ENCODE assay signal across 9 cellular contexts in the genomic region with DNA sequence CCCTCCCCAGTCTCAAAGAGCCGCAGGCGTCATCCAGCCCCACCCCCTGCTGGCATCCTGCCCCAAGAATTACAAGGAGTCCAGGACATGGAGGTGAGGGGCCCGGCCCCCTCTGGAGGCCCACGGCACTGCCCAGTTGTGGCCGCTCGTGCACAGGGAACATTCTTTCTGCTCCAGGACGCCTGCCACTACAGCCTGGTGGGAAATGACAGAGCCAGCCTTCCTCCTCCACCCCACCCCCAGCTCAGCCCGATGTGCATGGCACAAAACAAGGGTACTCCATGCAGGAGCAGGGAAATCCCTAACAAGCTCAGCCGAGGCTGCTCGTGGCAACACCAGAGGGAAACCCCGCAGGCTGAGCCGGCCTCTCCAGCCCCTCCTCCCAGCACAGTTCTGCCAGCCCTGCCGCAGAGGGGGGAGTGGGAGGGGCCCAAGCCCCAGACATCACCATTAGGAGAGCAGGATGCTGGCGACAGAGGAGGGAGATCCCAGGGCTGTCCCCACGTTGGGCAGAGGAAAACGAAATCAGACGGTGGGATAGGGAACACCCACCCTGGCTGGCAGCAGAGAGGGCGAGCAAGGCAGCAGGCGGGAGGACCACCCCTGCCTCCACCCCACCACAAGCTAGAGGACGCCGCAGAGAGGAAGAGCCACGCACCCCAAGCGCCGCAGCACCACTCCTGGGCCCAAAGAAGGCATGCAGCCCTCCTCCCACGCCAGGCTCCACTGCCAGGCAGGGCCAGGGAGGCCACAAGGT. TPM values are rescaled to one million over a fixed set of nuclear protein-coding genes. Genes with fewer than 3 reads are reported as not detected.
DNase-seq lines count a peak whose midpoint lies in the region; ATAC-seq and TF ChIP-seq lines count a peak whose summit lies in the region.
"Had no signal": no experiment of that assay in that cellular context is flagged by ENCODE, and none has a peak within 500 bp of the region (broad histone marks: within the 10 kb centered on the region; RNA-seq: fewer than 3 reads in every experiment).

No MANE protein-coding gene starts in this region.

- H3K36me3 Mint-ChIP-seq in activated naive CD8-positive, alpha-beta T cell treated with anti-CD3 and anti-CD28 coated beads for 36 hours, result peaks cover 23% of the 10 kb centered on the region
- no peaks in the 10 kb centered on the region for H3K36me3 Mint-ChIP-seq in neural crest cell (ENCODE audit: low read depth)

- DNase-seq in NCI-H2081 treated with DMSO at 0.1 percent for 48 hours (lab: John Stamatoyannopoulos, UW), result peak; percentile 62
- peak; percentile 66 for DNase-seq in activated naive CD8-positive, alpha-beta T cell treated with anti-CD3 and anti-CD28 coated beads for 36 hours
- DNase-seq in neural crest cell (ENCODE audit: low read depth, low spot score), result no peak
- no peak for DNase-seq in DMS114 treated with DMSO at 0.1 percent for 48 hours (lab: John Stamatoyannopoulos, UW; ENCODE audit: unreplicated experiment)
- no peak for DNase-seq in T1000 (lab: John Stamatoyannopoulos, UW)
- DNase-seq in Ammon's horn (ENCODE audit: low spot score), result no peak

- peak overlapping the region; percentile 73 for H3K27ac Mint-ChIP-seq in activated naive CD8-positive, alpha-beta T cell treated with anti-CD3 and anti-CD28 coated beads for 36 hours
- no peak overlapping the region for H3K27ac Mint-ChIP-seq in neural crest cell (ENCODE audit: unreplicated experiment)
- H3K27ac Mint-ChIP-seq: dendritic cell treated with granulocyte-macrophage colony-stimulating factor and Interleukin-4, amounts not matched to agents 40 ng/mL and 50 ng/mL, for 4 days had no signal

- H3K4me3 Mint-ChIP-seq in activated naive CD8-positive, alpha-beta T cell treated with anti-CD3 and anti-CD28 coated beads for 36 hours, result peak overlapping the region; percentile 58
- H3K4me3 Mint-ChIP-seq in neural crest cell, result peak overlapping the region; percentile 31
- H3K4me3 Mint-ChIP-seq: dendritic cell treated with granulocyte-macrophage colony-stimulating factor and Interleukin-4, amounts not matched to agents 40 ng/mL and 50 ng/mL, for 4 days had no signal

- no peak for TF ChIP-seq CTCF in neural crest cell (conservative IDR thresholded peaks at IDR 0.05)

- no peaks in the 10 kb centered on the region for H3K9me3 Mint-ChIP-seq in activated naive CD8-positive, alpha-beta T cell treated with anti-CD3 and anti-CD28 coated beads for 36 hours
- no peaks in the 10 kb centered on the region for H3K9me3 Mint-ChIP-seq in neural crest cell
- H3K9me3 Mint-ChIP-seq: dendritic cell treated with granulocyte-macrophage colony-stimulating factor and Interleukin-4, amounts not matched to agents 40 ng/mL and 50 ng/mL, for 4 days had no signal

- peaks cover 63% of the 10 kb centered on the region for H3K4me1 Mint-ChIP-seq in activated naive CD8-positive, alpha-beta T cell treated with anti-CD3 and anti-CD28 coated beads for 36 hours
- H3K4me1 Mint-ChIP-seq in neural crest cell, result peaks cover 44% of the 10 kb centered on the region

- ATAC-seq in GM19438 (IDR thresholded peaks at IDR 0.05; ENCODE audit: low read depth, unreplicated experiment) (peak; percentile 8), HG03097 (IDR thresholded peaks at IDR 0.05; ENCODE audit: low FRiP score, unreplicated experiment) (no peak)

- H3K27me3 Mint-ChIP-seq in activated naive CD8-positive, alpha-beta T cell treated with anti-CD3 and anti-CD28 coated beads for 36 hours, result no peaks in the 10 kb centered on the region
- peaks cover 50% of the 10 kb centered on the region for H3K27me3 Mint-ChIP-seq in neural crest cell (ENCODE audit: low read depth)

RNA-seq across cellular contexts. Expression of a gene that starts 10.0 kb away (rescaled TPM):
- 10 to 100 TPM; 36.0 to 46.5 TPM for total RNA-seq in activated naive CD8-positive, alpha-beta T cell treated with anti-CD3 and anti-CD28 coated beads for 36 hours
- 10.4 and 12.9 TPM in 2 replicates for total RNA-seq in neural crest cell

Comparison
In these comparisons a context has a peak if more than half of its experiments do, and no peak if none do; other contexts are left out.
1. DNase-seq: peak in NCI-H2081 treated with DMSO at 0.1 percent for 48 hours (single experiment) and activated naive CD8-positive, alpha-beta T cell treated with anti-CD3 and anti-CD28 coated beads for 36 hours (single experiment); none in neural crest cell (single experiment), DMS114 treated with DMSO at 0.1 percent for 48 hours (single experiment), T1000 (single experiment) and Ammon's horn (single experiment).